11 cellular contexts compared by ENCODE assay signal in the genomic region with DNA sequence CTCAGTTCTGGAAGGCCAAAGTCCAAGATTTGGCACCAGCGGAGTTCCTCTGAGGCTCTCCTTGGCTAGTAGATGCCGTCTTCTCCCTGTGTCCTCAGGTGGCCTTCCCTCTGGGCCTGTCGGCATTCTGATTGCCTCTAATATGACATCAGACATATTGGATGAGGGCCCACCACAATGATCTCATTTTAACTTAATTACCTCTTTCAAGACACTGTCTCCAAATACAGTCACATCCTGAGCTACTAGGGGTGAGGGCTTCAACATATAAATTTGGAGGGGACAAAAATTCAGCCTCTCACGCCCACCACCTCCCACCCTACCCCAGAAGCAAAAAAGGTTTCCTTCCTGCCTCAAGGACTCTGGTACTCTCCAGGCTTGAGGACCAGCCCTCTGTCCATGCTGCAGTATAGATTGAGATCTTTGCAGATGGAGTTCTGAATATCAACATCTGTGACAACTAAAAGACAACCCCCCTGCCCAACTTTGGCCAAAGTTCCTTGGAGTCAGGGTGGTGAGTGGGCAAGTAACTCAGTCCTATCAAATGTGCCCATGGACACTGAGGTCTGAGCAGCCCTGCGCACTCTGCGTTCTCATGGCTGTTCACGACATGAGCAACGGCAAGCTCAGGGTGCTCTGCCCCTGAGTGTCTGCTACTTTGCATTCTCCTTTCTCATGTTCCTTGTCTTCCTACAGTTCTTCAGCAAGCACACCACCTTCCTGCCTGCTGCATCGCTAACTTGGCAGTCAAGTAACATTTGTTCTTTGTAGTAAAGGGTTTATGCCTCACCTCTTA. TPM values are rescaled to one million over a fixed set of nuclear protein-coding genes. Genes with fewer than 3 reads are reported as not detected.
DNase-seq lines count a peak whose midpoint lies in the region; ATAC-seq and TF ChIP-seq lines count a peak whose summit lies in the region.
"Had no signal": no experiment of that assay in that cellular context is flagged by ENCODE, and none has a peak within 500 bp of the region (broad histone marks: within the 10 kb centered on the region; RNA-seq: fewer than 3 reads in every experiment).

No MANE protein-coding gene starts in this region.

- WGBS in transverse colon (ENCODE audit: low coverage in 1 of 2), 2 donors = 59 to 69% methylated on average over 7 to 9 of the region's 9 CpGs

- H3K4me1 Mint-ChIP-seq in natural killer cell treated with Interleukin-12 subunit alpha and Interleukin-12 subunit beta and Interleukin-15 and Interleukin-18, amount 100 ng/mL, for 72 hours (ENCODE audit: low read depth in 2 of 2) = peaks cover 7 to 14% of the 10 kb centered on the region in 2 donors

- peaks cover 0 to 17% of the 10 kb centered on the region in 2 donors for H3K27me3 Mint-ChIP-seq in natural killer cell treated with Interleukin-12 subunit alpha and Interleukin-12 subunit beta and Interleukin-15 and Interleukin-18, amount 100 ng/mL, for 72 hours
- H3K27me3 Mint-ChIP-seq: activated naive CD8-positive, alpha-beta T cell had no signal

- no peaks in the 10 kb centered on the region for H3K9me3 Mint-ChIP-seq in natural killer cell treated with Interleukin-12 subunit alpha and Interleukin-12 subunit beta and Interleukin-15 and Interleukin-18, amount 100 ng/mL, for 72 hours

- DNase-seq in LNCaP clone FGC (ENCODE audit: low read depth) (peak; percentile 72), erythroblast (lab: John Stamatoyannopoulos, UW) (peak; percentile 14 to 19), mucosa of gallbladder (ENCODE audit: low spot score) (peak; percentile 28), transverse colon (peak; percentile 29), COR-L47 (lab: John Stamatoyannopoulos, UW) (no peak), DMS79 (lab: John Stamatoyannopoulos, UW) (no peak), HAP-1 (ENCODE audit: low spot score in 2 of 2) (no peak)
- no peak for DNase-seq in natural killer cell treated with Interleukin-12 subunit alpha and Interleukin-12 subunit beta and Interleukin-15 and Interleukin-18, amount 100 ng/mL, for 72 hours (ENCODE audit: low spot score)
- DNase-seq: activated CD8-positive, alpha-beta T cell treated with anti-CD3 and anti-CD28 coated beads, Interleukin-2, amount 10 ng/mL, durations not matched to agents 7 days and 5 days; T-helper 17 cell had no signal

- peak overlapping the region; percentile 83 to 89 (median 86) for H3K27ac ChIP-seq in transverse colon

- H3K4me3 ChIP-seq in LNCaP clone FGC (ENCODE audit: low read depth, low read length) (no peak overlapping the region), transverse colon (no peak overlapping the region), HAP-1 (no peak overlapping the region)

- H3K36me3 ChIP-seq in transverse colon (peaks cover 0 to 13% (median 6%) of the 10 kb centered on the region in 4 donors), HAP-1 (replicated peaks) (no peaks in the 10 kb centered on the region)

- no peak overlapping the region for H3K4me3 Mint-ChIP-seq in natural killer cell treated with Interleukin-12 subunit alpha and Interleukin-12 subunit beta and Interleukin-15 and Interleukin-18, amount 100 ng/mL, for 72 hours
- H3K4me3 Mint-ChIP-seq: activated CD8-positive, alpha-beta T cell treated with anti-CD3 and anti-CD28 coated beads, Interleukin-2, amount 10 ng/mL, durations not matched to agents 7 days and 5 days; activated naive CD8-positive, alpha-beta T cell; T-helper 17 cell had no signal

- no peak for TF ChIP-seq EP300 in transverse colon (IDR thresholded peaks at IDR 0.05; ENCODE audit: low read depth)

- no peak for TF ChIP-seq POLR2A in erythroblast (IDR thresholded peaks at IDR 0.05; ENCODE audit: low read length)
- TF ChIP-seq POLR2A in transverse colon (IDR thresholded peaks at IDR 0.05) = no peak

- H3K9me3 ChIP-seq in transverse colon (no peaks in the 10 kb centered on the region), HAP-1 (no peaks in the 10 kb centered on the region)

- TF ChIP-seq CTCF in LNCaP clone FGC (IDR thresholded peaks at IDR 0.05; ENCODE audit: control insufficient read depth, extremely low read depth, insufficient read depth) (no peak), transverse colon (IDR thresholded peaks at IDR 0.05) (no peak)

- H3K27ac Mint-ChIP-seq in natural killer cell treated with Interleukin-12 subunit alpha and Interleukin-12 subunit beta and Interleukin-15 and Interleukin-18, amount 100 ng/mL, for 72 hours = no peak overlapping the region
- H3K27ac Mint-ChIP-seq: activated CD8-positive, alpha-beta T cell treated with anti-CD3 and anti-CD28 coated beads, Interleukin-2, amount 10 ng/mL, durations not matched to agents 7 days and 5 days; activated naive CD8-positive, alpha-beta T cell; T-helper 17 cell had no signal

- H3K27me3 ChIP-seq in transverse colon (no peaks in the 10 kb centered on the region), HAP-1 (ENCODE audit: low read depth) (peaks cover 8% of the 10 kb centered on the region; the same call in 1 of the 2 replicates)

- H3K4me1 ChIP-seq in transverse colon = peaks cover 26 to 64% (median 44%) of the 10 kb centered on the region in 4 donors
- no peaks in the 10 kb centered on the region for H3K4me1 ChIP-seq in HAP-1

- in situ Hi-C loops in transverse colon (cut with MboI; ENCODE audit: low pct_ligation_motif_present in 1 of 4, low pct_unique_long_range_greater_than_20kb in 1 of 4, low sequenced_read_pairs in 3 of 4) (loop anchor here in 2 of 4 donors (10.0 to 25.0 kb wide), 2 partner anchors 66 to 199 kb away; a partner anchor contains a TSS), HAP-1 (cut with MboI; ENCODE audit: low sequenced_read_pairs) (no loop called here)

- intact Hi-C loops in transverse colon (cut with DNase I; ENCODE audit: low total_unique reads) = loop anchor here (10.0 kb wide), 1 partner anchor 86 kb away; no protein-coding TSS in a partner anchor

- ATAC-seq in natural killer cell treated with Interleukin-12 subunit alpha and Interleukin-12 subunit beta and Interleukin-15 and Interleukin-18, amount 100 ng/mL, for 72 hours = no peak
- ATAC-seq: activated CD8-positive, alpha-beta T cell treated with anti-CD3 and anti-CD28 coated beads, Interleukin-2, amount 10 ng/mL, durations not matched to agents 7 days and 5 days; T-helper 17 cell had no signal

- H3K36me3 Mint-ChIP-seq in natural killer cell treated with Interleukin-12 subunit alpha and Interleukin-12 subunit beta and Interleukin-15 and Interleukin-18, amount 100 ng/mL, for 72 hours = no peaks in the 10 kb centered on the region
- H3K36me3 Mint-ChIP-seq: activated naive CD8-positive, alpha-beta T cell had no signal

RNA-seq across cellular contexts. Expression of a gene that starts 11.5 kb away (rescaled TPM):
- total RNA-seq in mucosa of gallbladder (304 TPM), transverse colon (100 to 1,000 TPM in 3 of 4 donors, 10 to 100 TPM in 1; 30.4 to 369 (median 224) TPM)
- 1 to 10 TPM in 1 of 2 donors, not detected in 1; 1.2 TPM for total RNA-seq in natural killer cell treated with Interleukin-12 subunit alpha and Interleukin-12 subunit beta and Interleukin-15 and Interleukin-18, amount 100 ng/mL, for 72 hours
- total RNA-seq: activated CD8-positive, alpha-beta T cell treated with anti-CD3 and anti-CD28 coated beads, Interleukin-2, amount 10 ng/mL, durations not matched to agents 7 days and 5 days; T-helper 17 cell had no signal

RNA-seq across cellular contexts. Expression of a gene that starts 11.9 kb away (rescaled TPM):
- total RNA-seq in mucosa of gallbladder = 246 TPM
- 100 to 1,000 TPM in 3 of 4 donors, 10 to 100 TPM in 1; 44.6 to 210 (median 171) TPM for total RNA-seq in transverse colon
- total RNA-seq in natural killer cell treated with Interleukin-12 subunit alpha and Interleukin-12 subunit beta and Interleukin-15 and Interleukin-18, amount 100 ng/mL, for 72 hours = under 1 TPM in 1 of 2 donors, not detected in 1; 0.64 TPM
- total RNA-seq: activated CD8-positive, alpha-beta T cell treated with anti-CD3 and anti-CD28 coated beads, Interleukin-2, amount 10 ng/mL, durations not matched to agents 7 days and 5 days had no signal

RNA-seq across cellular contexts. Expression of a gene that starts 51.5 kb away (rescaled TPM):
- total RNA-seq in mucosa of gallbladder (9.8 TPM), transverse colon (10 to 100 TPM in 2 of 4 donors, 1 to 10 TPM in 2; 2.6 to 15.7 (median 11.2) TPM)
- 100 to 1,000 TPM in 1 of 2 donors, 10 to 100 TPM in 1; 75.5 to 136 TPM for total RNA-seq in natural killer cell treated with Interleukin-12 subunit alpha and Interleukin-12 subunit beta and Interleukin-15 and Interleukin-18, amount 100 ng/mL, for 72 hours

Comparison
In these comparisons a context has a peak if more than half of its experiments do, and no peak if none do; other contexts are left out.
1. DNase-seq: peak in LNCaP clone FGC (single experiment), erythroblast (2 of 2), mucosa of gallbladder (single experiment) and transverse colon (single experiment); none in COR-L47 (single experiment), DMS79 (single experiment), HAP-1 (0 of 2) and natural killer cell treated with Interleukin-12 subunit alpha and Interleukin-12 subunit beta and Interleukin-15 and Interleukin-18, amount 100 ng/mL, for 72 hours (single experiment).
2. RNA of a gene that starts 11.5 kb away (total RNA-seq): 304 TPM in mucosa of gallbladder (single experiment) and 30.4 to 369 TPM in transverse colon; 1.2 TPM in natural killer cell treated with Interleukin-12 subunit alpha and Interleukin-12 subunit beta and Interleukin-15 and Interleukin-18, amount 100 ng/mL, for 72 hours; every median in the first group is over 10 times any median in the second.
3. RNA of a gene that starts 11.9 kb away (total RNA-seq): 246 TPM in mucosa of gallbladder (single experiment) and 44.6 to 210 TPM in transverse colon; 0.64 TPM in natural killer cell treated with Interleukin-12 subunit alpha and Interleukin-12 subunit beta and Interleukin-15 and Interleukin-18, amount 100 ng/mL, for 72 hours; every median in the first group is over 10 times any median in the second.